In the genomic region with DNA sequence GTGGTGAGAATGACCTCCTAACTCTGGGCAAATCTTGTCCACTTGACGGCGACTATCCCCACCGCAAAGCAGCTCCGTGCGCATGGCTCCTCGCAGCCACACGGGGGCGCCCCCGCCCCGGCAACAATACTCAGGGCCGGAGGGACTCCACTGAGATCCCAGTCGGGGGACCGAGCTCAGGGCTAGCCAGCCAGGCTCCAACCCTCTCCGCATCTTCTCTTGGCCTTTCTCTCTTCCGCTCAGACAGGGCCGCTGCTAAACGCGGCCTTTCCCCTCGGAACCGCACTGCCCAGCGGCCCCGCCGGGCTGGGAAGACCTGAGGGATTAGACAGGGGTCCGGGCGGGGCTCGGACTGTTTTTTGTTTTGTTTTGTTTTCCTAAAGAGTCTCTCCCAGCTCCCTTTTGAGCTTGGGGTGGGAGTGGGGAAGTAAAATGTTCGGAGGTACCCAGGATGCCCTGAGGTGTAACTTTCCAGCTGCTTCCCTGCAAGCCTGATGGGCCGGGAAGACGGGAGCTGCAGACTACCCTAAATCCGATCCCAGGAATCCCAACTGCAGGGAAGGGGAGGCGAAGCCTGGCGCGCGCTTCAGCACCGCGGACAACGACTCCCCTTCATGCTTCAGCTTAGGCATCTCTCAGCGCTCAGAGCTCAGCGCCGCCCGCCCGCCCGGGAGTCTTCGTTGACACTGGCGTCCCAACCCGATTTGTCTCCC, we compare ENCODE assay signal across 1 cellular context.
TF ChIP-seq lines count a peak whose summit lies in the region.

No MANE protein-coding gene starts in this region.

TF ChIP-seq in HEK293, 187 proteins besides CTCF, POLR2A, EP300 and RAD21 (continued from another document):
- TF ChIP-seq, protein P1, sequence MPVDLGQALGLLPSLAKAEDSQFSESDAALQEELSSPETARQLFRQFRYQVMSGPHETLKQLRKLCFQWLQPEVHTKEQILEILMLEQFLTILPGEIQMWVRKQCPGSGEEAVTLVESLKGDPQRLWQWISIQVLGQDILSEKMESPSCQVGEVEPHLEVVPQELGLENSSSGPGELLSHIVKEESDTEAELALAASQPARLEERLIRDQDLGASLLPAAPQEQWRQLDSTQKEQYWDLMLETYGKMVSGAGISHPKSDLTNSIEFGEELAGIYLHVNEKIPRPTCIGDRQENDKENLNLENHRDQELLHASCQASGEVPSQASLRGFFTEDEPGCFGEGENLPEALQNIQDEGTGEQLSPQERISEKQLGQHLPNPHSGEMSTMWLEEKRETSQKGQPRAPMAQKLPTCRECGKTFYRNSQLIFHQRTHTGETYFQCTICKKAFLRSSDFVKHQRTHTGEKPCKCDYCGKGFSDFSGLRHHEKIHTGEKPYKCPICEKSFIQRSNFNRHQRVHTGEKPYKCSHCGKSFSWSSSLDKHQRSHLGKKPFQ (tag by site-specific recombination; IDR thresholded peaks at IDR 0.05) = no peak
- no peak for TF ChIP-seq HOXD13 (CRISPR knock-in tag; IDR thresholded peaks at IDR 0.05; ENCODE audit: borderline replicate concordance)
- TF ChIP-seq, protein P2, sequence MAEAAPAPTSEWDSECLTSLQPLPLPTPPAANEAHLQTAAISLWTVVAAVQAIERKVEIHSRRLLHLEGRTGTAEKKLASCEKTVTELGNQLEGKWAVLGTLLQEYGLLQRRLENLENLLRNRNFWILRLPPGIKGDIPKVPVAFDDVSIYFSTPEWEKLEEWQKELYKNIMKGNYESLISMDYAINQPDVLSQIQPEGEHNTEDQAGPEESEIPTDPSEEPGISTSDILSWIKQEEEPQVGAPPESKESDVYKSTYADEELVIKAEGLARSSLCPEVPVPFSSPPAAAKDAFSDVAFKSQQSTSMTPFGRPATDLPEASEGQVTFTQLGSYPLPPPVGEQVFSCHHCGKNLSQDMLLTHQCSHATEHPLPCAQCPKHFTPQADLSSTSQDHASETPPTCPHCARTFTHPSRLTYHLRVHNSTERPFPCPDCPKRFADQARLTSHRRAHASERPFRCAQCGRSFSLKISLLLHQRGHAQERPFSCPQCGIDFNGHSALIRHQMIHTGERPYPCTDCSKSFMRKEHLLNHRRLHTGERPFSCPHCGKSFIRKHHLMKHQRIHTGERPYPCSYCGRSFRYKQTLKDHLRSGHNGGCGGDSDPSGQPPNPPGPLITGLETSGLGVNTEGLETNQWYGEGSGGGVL (tag by site-specific recombination; IDR thresholded peaks at IDR 0.05) = no peak
- no peak for TF ChIP-seq PRDM2 (tag by site-specific recombination; IDR thresholded peaks at IDR 0.05; ENCODE audit: borderline replicate concordance)
- 0 out of 2 replicates have a peak, but pooled peaks have one; percentile 40 for TF ChIP-seq ZEB2 (tag by site-specific recombination; IDR thresholded peaks at IDR 0.05)
- TF ChIP-seq RBAK (tag by site-specific recombination; IDR thresholded peaks at IDR 0.05) = no peak
- TF ChIP-seq FEZF1 (tag by site-specific recombination; IDR thresholded peaks at IDR 0.05) = no peak
- no peak for TF ChIP-seq ZNF10 (tag by site-specific recombination; IDR thresholded peaks at IDR 0.05)
- TF ChIP-seq ZNF274 (IDR thresholded peaks at IDR 0.05; ENCODE audit: low read length) = no peak
- TF ChIP-seq ZNF274 (tag by site-specific recombination; IDR thresholded peaks at IDR 0.05; ENCODE audit: borderline replicate concordance) = no peak
- TF ChIP-seq ZBTB17 (tag by site-specific recombination; IDR thresholded peaks at IDR 0.05) = peak; percentile 79
- no peak for TF ChIP-seq ZNF112 (tag by site-specific recombination; IDR thresholded peaks at IDR 0.05)
- peak; percentile 54; the same call in 1 of the 2 replicates for TF ChIP-seq ZSCAN30 (tag by site-specific recombination; IDR thresholded peaks at IDR 0.05)
- no peak for TF ChIP-seq ZNF311 (tag by site-specific recombination; IDR thresholded peaks at IDR 0.05; ENCODE audit: borderline replicate concordance)
- TF ChIP-seq ZNF174 (tag by site-specific recombination; IDR thresholded peaks at IDR 0.05) = no peak
- no peak for TF ChIP-seq ZNF133 (tag by site-specific recombination; IDR thresholded peaks at IDR 0.05)
- 0 out of 2 replicates have a peak, but pooled peaks have one; percentile 14 for TF ChIP-seq ZNF600 (tag by site-specific recombination; IDR thresholded peaks at IDR 0.05)
- TF ChIP-seq ZNF433 (tag by site-specific recombination; IDR thresholded peaks at IDR 0.05; ENCODE audit: low read depth) = no peak
- TF ChIP-seq SP7 (tag by site-specific recombination; IDR thresholded peaks at IDR 0.05) = peak; percentile 28; the same call in 1 of the 2 replicates
- TF ChIP-seq ZNF623 (tag by site-specific recombination; IDR thresholded peaks at IDR 0.05) = no peak
- no peak for TF ChIP-seq ZNF791 (tag by site-specific recombination; IDR thresholded peaks at IDR 0.05)
